In genomic region chr17:68955181-68955841, GRCh38 we compare ENCODE assay signal across 11 cellular contexts. TPM values are rescaled to one million over a fixed set of nuclear protein-coding genes. Genes with fewer than 3 reads are reported as not detected.
DNase-seq lines count a peak whose midpoint lies in the region; ATAC-seq and TF ChIP-seq lines count a peak whose summit lies in the region.
"Had no signal": no experiment of that assay in that cellular context is flagged by ENCODE, and none has a peak within 500 bp of the region (broad histone marks: within the 10 kb centered on the region; RNA-seq: fewer than 3 reads in every experiment).

Gene ABCA8, minus strand, starts transcription at chr17:68955392. Its CDS starts 13,358 bp downstream, at chr17:68942034.

- no peak within 1 kb of the TSS for H3K9ac ChIP-seq in fibroblast of lung (ENCODE audit: insufficient read depth, low read length)

- H3K4me1 ChIP-seq in Peyer's patch = no peaks in the 10 kb centered on the region
- H3K4me1 ChIP-seq in fibroblast of lung (ENCODE audit: control insufficient read depth, extremely low read depth, insufficient read depth, low read length) = no peaks in the 10 kb centered on the region
- no peaks in the 10 kb centered on the region for H3K4me1 ChIP-seq in mucosa of descending colon (ENCODE audit: low read depth)

- no peaks in the 10 kb centered on the region for H3K9me3 ChIP-seq in Peyer's patch
- H3K9me3 ChIP-seq in fibroblast of lung (ENCODE audit: control insufficient read depth, insufficient read depth, low read depth, low read length) = no peaks in the 10 kb centered on the region
- no peaks in the 10 kb centered on the region for H3K9me3 ChIP-seq in mucosa of descending colon

- H3K36me3 ChIP-seq in Peyer's patch (no peaks in the 10 kb centered on the region), fibroblast of lung (ENCODE audit: control insufficient read depth, insufficient read depth, low read length) (no peaks in the 10 kb centered on the region), mucosa of descending colon (ENCODE audit: low read depth) (no peaks in the 10 kb centered on the region)

- no peaks in the 10 kb centered on the region for H3K79me2 ChIP-seq in fibroblast of lung (ENCODE audit: control insufficient read depth, insufficient read depth, low read length)

- TF ChIP-seq CTCF in Peyer's patch (IDR thresholded peaks at IDR 0.05) (no peak), fibroblast of lung (conservative IDR thresholded peaks at IDR 0.05 in 1 of 2, IDR thresholded peaks at IDR 0.05 in 1 of 2; ENCODE audit: low read depth in 1 of 2, low read length in 2 of 2) (no peak), mucosa of descending colon (IDR thresholded peaks at IDR 0.05) (no peak)

- ATAC-seq in mucosa of descending colon = no peak
- no peak for ATAC-seq in HG02840 (IDR thresholded peaks at IDR 0.05; ENCODE audit: low FRiP score, unreplicated experiment)
- ATAC-seq: activated CD8-positive, alpha-beta T cell treated with anti-CD3 and anti-CD28 coated beads for 36 hours; naive thymus-derived CD4-positive, alpha-beta T cell had no signal

- H3K36me3 Mint-ChIP-seq in immature natural killer cell = no peaks in the 10 kb centered on the region
- H3K36me3 Mint-ChIP-seq: naive thymus-derived CD4-positive, alpha-beta T cell had no signal

- peaks cover 2 to 4% (median 2%) of the 10 kb centered on the region in 3 donors for H3K27me3 Mint-ChIP-seq in immature natural killer cell (ENCODE audit: low read depth in 3 of 3)

- peak within 1 kb of the TSS; percentile 44 for H3K4me2 ChIP-seq in fibroblast of lung (ENCODE audit: extremely low read depth, insufficient read depth, low read length)

- H3K9me3 Mint-ChIP-seq in immature natural killer cell = no peaks in the 10 kb centered on the region

- DNase-seq in Peyer's patch (no peak), fibroblast of lung (ENCODE audit: low read depth in 2 of 2) (peak; percentile 33 to 86), mucosa of descending colon (peak in 1 of 3 donors; percentile 14), NCI-H1694 treated with DMSO at 0.1 percent for 48 hours (lab: John Stamatoyannopoulos, UW) (no peak), immature natural killer cell (no peak), D341Med (ENCODE audit: low spot score) (no peak)
- DNase-seq: activated CD8-positive, alpha-beta T cell treated with anti-CD3 and anti-CD28 coated beads for 36 hours; effector memory CD4-positive, alpha-beta T cell; naive thymus-derived CD4-positive, alpha-beta T cell had no signal

- no peak within 1 kb of the TSS for H3K27ac Mint-ChIP-seq in immature natural killer cell
- H3K27ac Mint-ChIP-seq: activated CD8-positive, alpha-beta T cell treated with anti-CD3 and anti-CD28 coated beads for 36 hours; naive thymus-derived CD4-positive, alpha-beta T cell had no signal

- no peaks in the 10 kb centered on the region for H3K27me3 ChIP-seq in Peyer's patch
- H3K27me3 ChIP-seq in fibroblast of lung (ENCODE audit: control insufficient read depth, insufficient read depth, low read length) = no peaks in the 10 kb centered on the region

- no peak for TF ChIP-seq POLR2A in Peyer's patch (IDR thresholded peaks at IDR 0.05)

- H3K4me3 Mint-ChIP-seq in immature natural killer cell = no peak within 1 kb of the TSS
- H3K4me3 Mint-ChIP-seq: activated CD8-positive, alpha-beta T cell treated with anti-CD3 and anti-CD28 coated beads for 36 hours; naive thymus-derived CD4-positive, alpha-beta T cell had no signal

- H2AFZ ChIP-seq in fibroblast of lung (ENCODE audit: low read length) = peak within 1 kb of the TSS; percentile 62

- H3K27ac ChIP-seq in Peyer's patch (peak within 1 kb of the TSS in 1 of 4 donors; percentile 33), fibroblast of lung (ENCODE audit: insufficient read depth, low read length) (peak within 1 kb of the TSS; percentile 6), temporal lobe (ENCODE audit: low read depth, low read length) (peak within 1 kb of the TSS; percentile 63)

- H3K4me3 ChIP-seq in Peyer's patch = peak within 1 kb of the TSS in 2 of 4 donors; percentile 24 to 31
- peak within 1 kb of the TSS in 3 of 4 experiments; percentile 28 to 78 (median 52) for H3K4me3 ChIP-seq in fibroblast of lung (replicated peaks in 1 of 4; ENCODE audit: control extremely low read depth in 1 of 4, insufficient read depth in 1 of 4, low read depth in 3 of 4, low read length in 4 of 4)
- H3K4me3 ChIP-seq in mucosa of descending colon = no peak within 1 kb of the TSS

- intact Hi-C loops in mucosa of descending colon (cut with DNase I, micrococcal nuclease) = no loop called here

- H3K4me1 Mint-ChIP-seq in immature natural killer cell = no peaks in the 10 kb centered on the region
- H3K4me1 Mint-ChIP-seq: naive thymus-derived CD4-positive, alpha-beta T cell had no signal

- no peaks in the 10 kb centered on the region for H4K20me1 ChIP-seq in fibroblast of lung (ENCODE audit: control insufficient read depth, extremely low read depth, insufficient read depth, low read length)

RNA-seq across cellular contexts. Expression of gene ABCA8, which starts in this region (rescaled TPM):
- 10 to 100 TPM; 10.9 to 87.5 (median 21.2) TPM for total RNA-seq in Peyer's patch
- total RNA-seq in fibroblast of lung = 42.6 and 47.2 TPM in 2 replicates
- 6.4 and 9.5 TPM in 2 replicates for polyA plus RNA-seq in fibroblast of lung
- 4.7 and 7.2 TPM in 2 replicates for polyA plus RNA-seq in fibroblast of lung (2012)
- 1.6 and 4.8 TPM in 2 replicates for polyA minus RNA-seq in fibroblast of lung (ENCODE audit: low replicate concordance)
- total RNA-seq in mucosa of descending colon = 10 to 100 TPM in 2 of 3 donors, 1 to 10 TPM in 1; 6.0 to 42.1 (median 13.1) TPM
- 3.9 TPM for total RNA-seq in temporal lobe
- not detected for polyA plus RNA-seq in immature natural killer cell
- total RNA-seq: activated CD8-positive, alpha-beta T cell treated with anti-CD3 and anti-CD28 coated beads for 36 hours; naive thymus-derived CD4-positive, alpha-beta T cell had no signal
- polyA plus RNA-seq: naive thymus-derived CD4-positive, alpha-beta T cell had no signal

Comparison
In these comparisons a context has a peak if more than half of its experiments do, and no peak if none do; other contexts are left out.
1. DNase-seq: peak in fibroblast of lung (2 of 2); none in Peyer's patch (0 of 3), NCI-H1694 treated with DMSO at 0.1 percent for 48 hours (single experiment), immature natural killer cell (0 of 3) and D341Med (single experiment).